In genomic region chr14:69710378-69710777, GRCh38 we compare ENCODE assay signal across 2 cellular contexts.
TF ChIP-seq lines count a peak whose summit lies in the region.

No MANE protein-coding gene starts in this region.

TF ChIP-seq in liver, 16 proteins besides CTCF, POLR2A, EP300 and RAD21 (continued from another document):
- peak; percentile 26 for TF ChIP-seq MAX (IDR thresholded peaks at IDR 0.05)
- no peak for TF ChIP-seq ZBTB33 (IDR thresholded peaks at IDR 0.05)

TF ChIP-seq in HepG2, 621 proteins besides CTCF, POLR2A, EP300 and RAD21 (continued from another document):
- TF ChIP-seq ZNF687 (CRISPR knock-in tag; IDR thresholded peaks at IDR 0.05) (no peak), TGIF2 (CRISPR knock-in tag; IDR thresholded peaks at IDR 0.05) (no peak), ZNF850 (CRISPR knock-in tag; conservative IDR thresholded peaks at IDR 0.05) (no peak), HHEX (CRISPR knock-in tag; IDR thresholded peaks at IDR 0.05) (no peak), ARNT2 (CRISPR knock-in tag; IDR thresholded peaks at IDR 0.05; ENCODE audit: low read depth) (no peak), HNRNPUL1 (IDR thresholded peaks at IDR 0.05; ENCODE audit: low read depth, low read length) (no peak), KDM5A (IDR thresholded peaks at IDR 0.05; ENCODE audit: borderline replicate concordance, low read length) (no peak), TEF (CRISPR knock-in tag; IDR thresholded peaks at IDR 0.05) (no peak), SMARCC2 (IDR thresholded peaks at IDR 0.05) (no peak)
